ENCODE assay signal across 1 cellular context in the genomic region with DNA sequence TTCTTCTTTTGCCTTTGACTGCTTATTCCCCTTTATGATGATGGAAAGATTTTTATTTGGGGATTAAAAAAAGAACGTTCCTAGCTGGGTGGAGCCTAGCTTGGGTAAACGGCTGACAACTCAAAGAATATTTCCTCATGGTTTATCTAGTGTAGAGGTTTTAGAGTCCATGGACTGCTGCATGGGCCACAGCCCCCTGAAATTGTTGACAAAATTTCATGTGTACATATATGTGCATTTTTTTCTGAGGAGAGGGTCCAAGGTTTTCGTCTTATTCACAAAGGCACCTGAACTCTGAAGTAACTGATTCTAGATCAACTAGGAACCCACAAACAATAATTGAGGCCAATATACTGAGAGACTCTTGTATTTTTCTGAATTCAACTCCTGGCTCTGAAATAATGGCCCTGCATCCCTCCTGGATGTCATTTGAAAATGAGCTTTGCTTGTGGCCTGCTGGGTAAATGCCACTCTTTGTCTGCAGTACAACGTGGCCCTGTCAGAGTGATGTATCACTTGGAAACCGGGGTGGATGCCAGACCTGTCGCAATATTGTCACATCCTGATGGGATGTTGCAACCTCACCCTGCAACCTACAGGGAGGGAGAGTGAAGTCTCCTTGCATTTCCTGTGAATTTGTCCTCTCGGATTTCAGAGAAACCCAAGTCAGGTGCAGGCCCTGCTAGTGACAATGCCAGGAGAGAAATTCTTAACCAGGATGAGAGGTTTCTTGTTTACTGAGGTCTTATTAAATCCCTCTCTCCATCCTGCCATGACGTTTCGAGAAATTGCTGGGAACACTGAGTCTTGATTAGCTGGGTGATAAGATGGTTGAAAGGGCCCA.
TF ChIP-seq lines count a peak whose summit lies in the region.

No MANE protein-coding gene starts in this region.

TF ChIP-seq in HepG2, 621 proteins besides CTCF, POLR2A, EP300 and RAD21 (continued from another document and continues in another):
- TF ChIP-seq, protein P1, sequence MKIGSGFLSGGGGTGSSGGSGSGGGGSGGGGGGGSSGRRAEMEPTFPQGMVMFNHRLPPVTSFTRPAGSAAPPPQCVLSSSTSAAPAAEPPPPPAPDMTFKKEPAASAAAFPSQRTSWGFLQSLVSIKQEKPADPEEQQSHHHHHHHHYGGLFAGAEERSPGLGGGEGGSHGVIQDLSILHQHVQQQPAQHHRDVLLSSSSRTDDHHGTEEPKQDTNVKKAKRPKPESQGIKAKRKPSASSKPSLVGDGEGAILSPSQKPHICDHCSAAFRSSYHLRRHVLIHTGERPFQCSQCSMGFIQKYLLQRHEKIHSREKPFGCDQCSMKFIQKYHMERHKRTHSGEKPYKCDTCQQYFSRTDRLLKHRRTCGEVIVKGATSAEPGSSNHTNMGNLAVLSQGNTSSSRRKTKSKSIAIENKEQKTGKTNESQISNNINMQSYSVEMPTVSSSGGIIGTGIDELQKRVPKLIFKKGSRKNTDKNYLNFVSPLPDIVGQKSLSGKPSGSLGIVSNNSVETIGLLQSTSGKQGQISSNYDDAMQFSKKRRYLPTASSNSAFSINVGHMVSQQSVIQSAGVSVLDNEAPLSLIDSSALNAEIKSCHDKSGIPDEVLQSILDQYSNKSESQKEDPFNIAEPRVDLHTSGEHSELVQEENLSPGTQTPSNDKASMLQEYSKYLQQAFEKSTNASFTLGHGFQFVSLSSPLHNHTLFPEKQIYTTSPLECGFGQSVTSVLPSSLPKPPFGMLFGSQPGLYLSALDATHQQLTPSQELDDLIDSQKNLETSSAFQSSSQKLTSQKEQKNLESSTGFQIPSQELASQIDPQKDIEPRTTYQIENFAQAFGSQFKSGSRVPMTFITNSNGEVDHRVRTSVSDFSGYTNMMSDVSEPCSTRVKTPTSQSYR (CRISPR knock-in tag; IDR thresholded peaks at IDR 0.05; ENCODE audit: borderline replicate concordance): peak; percentile 77; the same call in 1 of the 2 replicates
- TF ChIP-seq SOX5 (CRISPR knock-in tag; IDR thresholded peaks at IDR 0.05; ENCODE audit: borderline replicate concordance) (peak; percentile 96), PHF8 (CRISPR knock-in tag; IDR thresholded peaks at IDR 0.05) (peak; percentile 36; the same call in 1 of the 2 replicates), ETV5 (CRISPR knock-in tag; IDR thresholded peaks at IDR 0.05; ENCODE audit: borderline replicate concordance) (peak; percentile 100), ZNF747 (CRISPR knock-in tag; IDR thresholded peaks at IDR 0.05; ENCODE audit: borderline replicate concordance) (peak; percentile 42), ZNF354B (CRISPR knock-in tag; IDR thresholded peaks at IDR 0.05) (no peak), NR2C2 (CRISPR knock-in tag; IDR thresholded peaks at IDR 0.05; ENCODE audit: borderline replicate concordance) (peak; percentile 70), ZNF567 (CRISPR knock-in tag; IDR thresholded peaks at IDR 0.05; ENCODE audit: borderline replicate concordance) (no peak; the same call in 1 of the 2 replicates), KDM3A (CRISPR knock-in tag; IDR thresholded peaks at IDR 0.05; ENCODE audit: low read depth) (peak; percentile 82; the same call in 1 of the 2 replicates), SETDB1 (CRISPR knock-in tag; IDR thresholded peaks at IDR 0.05; ENCODE audit: borderline replicate concordance) (no peak), KDM2A (CRISPR knock-in tag; IDR thresholded peaks at IDR 0.05; ENCODE audit: borderline replicate concordance, low read depth) (peak; percentile 89), PAF1 (CRISPR knock-in tag; IDR thresholded peaks at IDR 0.05) (no peak), ZC3H13 (CRISPR knock-in tag; IDR thresholded peaks at IDR 0.05) (no peak), SOX6 (IDR thresholded peaks at IDR 0.05) (no peak), SOX6 (CRISPR knock-in tag; IDR thresholded peaks at IDR 0.05) (peak; percentile 96), NFKBIZ (CRISPR knock-in tag; IDR thresholded peaks at IDR 0.05) (peak; percentile 94; the same call in 1 of the 2 replicates), ZNF12 (CRISPR knock-in tag; IDR thresholded peaks at IDR 0.05) (peak; percentile 92), ELF4 (CRISPR knock-in tag; IDR thresholded peaks at IDR 0.05; ENCODE audit: borderline replicate concordance) (peak; percentile 52; the same call in 1 of the 2 replicates), POLR2AphosphoS5 (IDR thresholded peaks at IDR 0.05; ENCODE audit: low read depth, low read length) (peak; percentile 69), CEBPG (CRISPR knock-in tag; IDR thresholded peaks at IDR 0.05) (peak; percentile 100), ZNF256 (CRISPR knock-in tag; conservative IDR thresholded peaks at IDR 0.05) (no peak), ZNF235 (CRISPR knock-in tag; IDR thresholded peaks at IDR 0.05; ENCODE audit: borderline replicate concordance) (no peak), ZNF20 (CRISPR knock-in tag; IDR thresholded peaks at IDR 0.05) (no peak), ZNF160 (CRISPR knock-in tag; IDR thresholded peaks at IDR 0.05) (no peak)
- TF ChIP-seq, protein P2, sequence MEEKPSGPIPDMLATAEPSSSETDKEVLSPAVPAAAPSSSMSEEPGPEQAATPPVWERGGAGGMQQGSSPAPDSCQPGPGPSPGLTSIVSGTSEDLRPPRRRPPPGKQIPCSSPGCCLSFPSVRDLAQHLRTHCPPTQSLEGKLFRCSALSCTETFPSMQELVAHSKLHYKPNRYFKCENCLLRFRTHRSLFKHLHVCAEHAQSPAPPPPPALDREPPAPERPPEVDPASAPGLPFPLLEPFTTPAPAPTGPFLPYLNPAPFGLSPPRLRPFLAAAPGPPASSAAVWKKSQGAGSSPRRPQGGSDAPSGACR (CRISPR knock-in tag; IDR thresholded peaks at IDR 0.05): peak; percentile 89; the same call in 1 of the 2 replicates
- TF ChIP-seq, protein P3, sequence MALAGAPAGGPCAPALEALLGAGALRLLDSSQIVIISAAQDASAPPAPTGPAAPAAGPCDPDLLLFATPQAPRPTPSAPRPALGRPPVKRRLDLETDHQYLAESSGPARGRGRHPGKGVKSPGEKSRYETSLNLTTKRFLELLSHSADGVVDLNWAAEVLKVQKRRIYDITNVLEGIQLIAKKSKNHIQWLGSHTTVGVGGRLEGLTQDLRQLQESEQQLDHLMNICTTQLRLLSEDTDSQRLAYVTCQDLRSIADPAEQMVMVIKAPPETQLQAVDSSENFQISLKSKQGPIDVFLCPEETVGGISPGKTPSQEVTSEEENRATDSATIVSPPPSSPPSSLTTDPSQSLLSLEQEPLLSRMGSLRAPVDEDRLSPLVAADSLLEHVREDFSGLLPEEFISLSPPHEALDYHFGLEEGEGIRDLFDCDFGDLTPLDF (CRISPR knock-in tag; IDR thresholded peaks at IDR 0.05): no peak
- TF ChIP-seq, protein P4, sequence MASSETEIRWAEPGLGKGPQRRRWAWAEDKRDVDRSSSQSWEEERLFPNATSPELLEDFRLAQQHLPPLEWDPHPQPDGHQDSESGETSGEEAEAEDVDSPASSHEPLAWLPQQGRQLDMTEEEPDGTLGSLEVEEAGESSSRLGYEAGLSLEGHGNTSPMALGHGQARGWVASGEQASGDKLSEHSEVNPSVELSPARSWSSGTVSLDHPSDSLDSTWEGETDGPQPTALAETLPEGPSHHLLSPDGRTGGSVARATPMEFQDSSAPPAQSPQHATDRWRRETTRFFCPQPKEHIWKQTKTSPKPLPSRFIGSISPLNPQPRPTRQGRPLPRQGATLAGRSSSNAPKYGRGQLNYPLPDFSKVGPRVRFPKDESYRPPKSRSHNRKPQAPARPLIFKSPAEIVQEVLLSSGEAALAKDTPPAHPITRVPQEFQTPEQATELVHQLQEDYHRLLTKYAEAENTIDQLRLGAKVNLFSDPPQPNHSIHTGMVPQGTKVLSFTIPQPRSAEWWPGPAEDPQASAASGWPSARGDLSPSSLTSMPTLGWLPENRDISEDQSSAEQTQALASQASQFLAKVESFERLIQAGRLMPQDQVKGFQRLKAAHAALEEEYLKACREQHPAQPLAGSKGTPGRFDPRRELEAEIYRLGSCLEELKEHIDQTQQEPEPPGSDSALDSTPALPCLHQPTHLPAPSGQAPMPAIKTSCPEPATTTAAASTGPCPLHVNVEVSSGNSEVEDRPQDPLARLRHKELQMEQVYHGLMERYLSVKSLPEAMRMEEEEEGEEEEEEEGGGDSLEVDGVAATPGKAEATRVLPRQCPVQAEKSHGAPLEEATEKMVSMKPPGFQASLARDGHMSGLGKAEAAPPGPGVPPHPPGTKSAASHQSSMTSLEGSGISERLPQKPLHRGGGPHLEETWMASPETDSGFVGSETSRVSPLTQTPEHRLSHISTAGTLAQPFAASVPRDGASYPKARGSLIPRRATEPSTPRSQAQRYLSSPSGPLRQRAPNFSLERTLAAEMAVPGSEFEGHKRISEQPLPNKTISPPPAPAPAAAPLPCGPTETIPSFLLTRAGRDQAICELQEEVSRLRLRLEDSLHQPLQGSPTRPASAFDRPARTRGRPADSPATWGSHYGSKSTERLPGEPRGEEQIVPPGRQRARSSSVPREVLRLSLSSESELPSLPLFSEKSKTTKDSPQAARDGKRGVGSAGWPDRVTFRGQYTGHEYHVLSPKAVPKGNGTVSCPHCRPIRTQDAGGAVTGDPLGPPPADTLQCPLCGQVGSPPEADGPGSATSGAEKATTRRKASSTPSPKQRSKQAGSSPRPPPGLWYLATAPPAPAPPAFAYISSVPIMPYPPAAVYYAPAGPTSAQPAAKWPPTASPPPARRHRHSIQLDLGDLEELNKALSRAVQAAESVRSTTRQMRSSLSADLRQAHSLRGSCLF (CRISPR knock-in tag; IDR thresholded peaks at IDR 0.05; ENCODE audit: borderline replicate concordance): no peak
- TF ChIP-seq, protein P5, sequence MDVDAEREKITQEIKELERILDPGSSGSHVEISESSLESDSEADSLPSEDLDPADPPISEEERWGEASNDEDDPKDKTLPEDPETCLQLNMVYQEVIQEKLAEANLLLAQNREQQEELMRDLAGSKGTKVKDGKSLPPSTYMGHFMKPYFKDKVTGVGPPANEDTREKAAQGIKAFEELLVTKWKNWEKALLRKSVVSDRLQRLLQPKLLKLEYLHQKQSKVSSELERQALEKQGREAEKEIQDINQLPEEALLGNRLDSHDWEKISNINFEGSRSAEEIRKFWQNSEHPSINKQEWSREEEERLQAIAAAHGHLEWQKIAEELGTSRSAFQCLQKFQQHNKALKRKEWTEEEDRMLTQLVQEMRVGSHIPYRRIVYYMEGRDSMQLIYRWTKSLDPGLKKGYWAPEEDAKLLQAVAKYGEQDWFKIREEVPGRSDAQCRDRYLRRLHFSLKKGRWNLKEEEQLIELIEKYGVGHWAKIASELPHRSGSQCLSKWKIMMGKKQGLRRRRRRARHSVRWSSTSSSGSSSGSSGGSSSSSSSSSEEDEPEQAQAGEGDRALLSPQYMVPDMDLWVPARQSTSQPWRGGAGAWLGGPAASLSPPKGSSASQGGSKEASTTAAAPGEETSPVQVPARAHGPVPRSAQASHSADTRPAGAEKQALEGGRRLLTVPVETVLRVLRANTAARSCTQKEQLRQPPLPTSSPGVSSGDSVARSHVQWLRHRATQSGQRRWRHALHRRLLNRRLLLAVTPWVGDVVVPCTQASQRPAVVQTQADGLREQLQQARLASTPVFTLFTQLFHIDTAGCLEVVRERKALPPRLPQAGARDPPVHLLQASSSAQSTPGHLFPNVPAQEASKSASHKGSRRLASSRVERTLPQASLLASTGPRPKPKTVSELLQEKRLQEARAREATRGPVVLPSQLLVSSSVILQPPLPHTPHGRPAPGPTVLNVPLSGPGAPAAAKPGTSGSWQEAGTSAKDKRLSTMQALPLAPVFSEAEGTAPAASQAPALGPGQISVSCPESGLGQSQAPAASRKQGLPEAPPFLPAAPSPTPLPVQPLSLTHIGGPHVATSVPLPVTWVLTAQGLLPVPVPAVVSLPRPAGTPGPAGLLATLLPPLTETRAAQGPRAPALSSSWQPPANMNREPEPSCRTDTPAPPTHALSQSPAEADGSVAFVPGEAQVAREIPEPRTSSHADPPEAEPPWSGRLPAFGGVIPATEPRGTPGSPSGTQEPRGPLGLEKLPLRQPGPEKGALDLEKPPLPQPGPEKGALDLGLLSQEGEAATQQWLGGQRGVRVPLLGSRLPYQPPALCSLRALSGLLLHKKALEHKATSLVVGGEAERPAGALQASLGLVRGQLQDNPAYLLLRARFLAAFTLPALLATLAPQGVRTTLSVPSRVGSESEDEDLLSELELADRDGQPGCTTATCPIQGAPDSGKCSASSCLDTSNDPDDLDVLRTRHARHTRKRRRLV (CRISPR knock-in tag; IDR thresholded peaks at IDR 0.05): no peak; the same call in 1 of the 2 replicates
- TF ChIP-seq, protein P6, sequence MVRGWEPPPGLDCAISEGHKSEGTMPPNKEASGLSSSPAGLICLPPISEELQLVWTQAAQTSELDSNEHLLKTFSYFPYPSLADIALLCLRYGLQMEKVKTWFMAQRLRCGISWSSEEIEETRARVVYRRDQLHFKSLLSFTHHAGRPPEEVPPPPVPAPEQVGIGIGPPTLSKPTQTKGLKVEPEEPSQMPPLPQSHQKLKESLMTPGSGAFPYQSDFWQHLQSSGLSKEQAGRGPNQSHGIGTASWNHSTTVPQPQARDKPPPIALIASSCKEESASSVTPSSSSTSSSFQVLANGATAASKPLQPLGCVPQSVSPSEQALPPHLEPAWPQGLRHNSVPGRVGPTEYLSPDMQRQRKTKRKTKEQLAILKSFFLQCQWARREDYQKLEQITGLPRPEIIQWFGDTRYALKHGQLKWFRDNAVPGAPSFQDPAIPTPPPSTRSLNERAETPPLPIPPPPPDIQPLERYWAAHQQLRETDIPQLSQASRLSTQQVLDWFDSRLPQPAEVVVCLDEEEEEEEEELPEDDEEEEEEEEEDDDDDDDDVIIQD (CRISPR knock-in tag; IDR thresholded peaks at IDR 0.05; ENCODE audit: low read depth): peak; percentile 88; the same call in 1 of the 2 replicates
- TF ChIP-seq, protein P7, sequence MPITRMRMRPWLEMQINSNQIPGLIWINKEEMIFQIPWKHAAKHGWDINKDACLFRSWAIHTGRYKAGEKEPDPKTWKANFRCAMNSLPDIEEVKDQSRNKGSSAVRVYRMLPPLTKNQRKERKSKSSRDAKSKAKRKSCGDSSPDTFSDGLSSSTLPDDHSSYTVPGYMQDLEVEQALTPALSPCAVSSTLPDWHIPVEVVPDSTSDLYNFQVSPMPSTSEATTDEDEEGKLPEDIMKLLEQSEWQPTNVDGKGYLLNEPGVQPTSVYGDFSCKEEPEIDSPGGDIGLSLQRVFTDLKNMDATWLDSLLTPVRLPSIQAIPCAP (CRISPR knock-in tag; IDR thresholded peaks at IDR 0.05; ENCODE audit: low read depth): no peak
- TF ChIP-seq, protein P8, sequence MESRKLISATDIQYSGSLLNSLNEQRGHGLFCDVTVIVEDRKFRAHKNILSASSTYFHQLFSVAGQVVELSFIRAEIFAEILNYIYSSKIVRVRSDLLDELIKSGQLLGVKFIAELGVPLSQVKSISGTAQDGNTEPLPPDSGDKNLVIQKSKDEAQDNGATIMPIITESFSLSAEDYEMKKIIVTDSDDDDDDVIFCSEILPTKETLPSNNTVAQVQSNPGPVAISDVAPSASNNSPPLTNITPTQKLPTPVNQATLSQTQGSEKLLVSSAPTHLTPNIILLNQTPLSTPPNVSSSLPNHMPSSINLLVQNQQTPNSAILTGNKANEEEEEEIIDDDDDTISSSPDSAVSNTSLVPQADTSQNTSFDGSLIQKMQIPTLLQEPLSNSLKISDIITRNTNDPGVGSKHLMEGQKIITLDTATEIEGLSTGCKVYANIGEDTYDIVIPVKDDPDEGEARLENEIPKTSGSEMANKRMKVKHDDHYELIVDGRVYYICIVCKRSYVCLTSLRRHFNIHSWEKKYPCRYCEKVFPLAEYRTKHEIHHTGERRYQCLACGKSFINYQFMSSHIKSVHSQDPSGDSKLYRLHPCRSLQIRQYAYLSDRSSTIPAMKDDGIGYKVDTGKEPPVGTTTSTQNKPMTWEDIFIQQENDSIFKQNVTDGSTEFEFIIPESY (CRISPR knock-in tag; IDR thresholded peaks at IDR 0.05): peak; percentile 84
- TF ChIP-seq, protein P9, sequence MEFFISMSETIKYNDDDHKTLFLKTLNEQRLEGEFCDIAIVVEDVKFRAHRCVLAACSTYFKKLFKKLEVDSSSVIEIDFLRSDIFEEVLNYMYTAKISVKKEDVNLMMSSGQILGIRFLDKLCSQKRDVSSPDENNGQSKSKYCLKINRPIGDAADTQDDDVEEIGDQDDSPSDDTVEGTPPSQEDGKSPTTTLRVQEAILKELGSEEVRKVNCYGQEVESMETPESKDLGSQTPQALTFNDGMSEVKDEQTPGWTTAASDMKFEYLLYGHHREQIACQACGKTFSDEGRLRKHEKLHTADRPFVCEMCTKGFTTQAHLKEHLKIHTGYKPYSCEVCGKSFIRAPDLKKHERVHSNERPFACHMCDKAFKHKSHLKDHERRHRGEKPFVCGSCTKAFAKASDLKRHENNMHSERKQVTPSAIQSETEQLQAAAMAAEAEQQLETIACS (CRISPR knock-in tag; IDR thresholded peaks at IDR 0.05): no peak
